Comparison of ENCODE assay signal across 16 cellular contexts in the genomic region with DNA sequence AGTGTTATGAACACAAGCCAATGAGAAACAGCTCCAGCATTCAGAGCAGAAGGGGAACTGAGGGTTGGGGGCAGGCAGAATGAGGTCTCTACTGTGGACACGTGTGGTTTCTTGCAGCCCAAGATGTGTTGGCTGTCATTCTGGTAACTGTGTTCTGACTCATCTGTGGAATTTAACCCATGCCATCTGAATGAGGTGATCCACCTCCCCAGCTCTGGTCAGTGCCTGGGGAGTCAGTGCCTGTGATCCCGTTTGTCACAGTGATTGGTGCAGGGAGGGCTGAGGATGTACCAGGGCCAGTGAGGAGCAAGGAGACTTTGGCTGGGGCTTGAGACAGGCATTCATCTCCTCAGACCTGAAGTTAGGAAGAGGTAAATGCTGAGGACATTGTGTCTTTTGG.
A peak's percentile ranks its signal among the peaks of the same experiment; 100 is the strongest.
DNase-seq lines count a peak whose midpoint lies in the region; ATAC-seq, FAIRE-seq and TF ChIP-seq lines count a peak whose summit lies in the region.
"Had no signal": no experiment of that assay in that cellular context is flagged by ENCODE, and none has a peak within 500 bp of the region (broad histone marks: within the 10 kb centered on the region; RNA-seq: fewer than 3 reads in every experiment).

No MANE protein-coding gene starts in this region.

- H3K27ac ChIP-seq in small intestine (ENCODE audit: low read depth in 1 of 2, low read length in 1 of 2) = no peak overlapping the region
- no peak overlapping the region for H3K27ac ChIP-seq in thyroid gland
- H3K27ac ChIP-seq: esophagus squamous epithelium had no signal

- no peaks in the 10 kb centered on the region for H3K27me3 Mint-ChIP-seq in activated T-helper 2 cell treated with anti-CD3 and anti-CD28 coated beads, Interferon-gamma antibody, Interleukin-2, Interleukin-4, amounts not matched to agents 10 μg/mL and 5 μg/mL and 100 μg/mL, durations not matched to agents 14 hours and 24 hours and 36 hours (ENCODE audit: low read depth)

- H3K4me3 Mint-ChIP-seq in activated T-helper 2 cell treated with anti-CD3 and anti-CD28 coated beads, Interferon-gamma antibody, Interleukin-2, Interleukin-4, amounts not matched to agents 10 μg/mL and 5 μg/mL and 100 μg/mL, durations not matched to agents 14 hours and 24 hours and 36 hours (ENCODE audit: low read depth) = no peak overlapping the region

- no peaks in the 10 kb centered on the region for H3K4me1 Mint-ChIP-seq in activated T-helper 2 cell treated with anti-CD3 and anti-CD28 coated beads, Interferon-gamma antibody, Interleukin-2, Interleukin-4, amounts not matched to agents 10 μg/mL and 5 μg/mL and 100 μg/mL, durations not matched to agents 14 hours and 24 hours and 36 hours (ENCODE audit: low read depth)

- intact Hi-C loops in activated T-helper 2 cell treated with anti-CD3 and anti-CD28 coated beads, Interferon-gamma antibody, Interleukin-2, Interleukin-4, amounts not matched to agents 10 μg/mL and 5 μg/mL and 100 μg/mL, durations not matched to agents 14 hours and 24 hours and 36 hours (cut with micrococcal nuclease) = no loop called here
- intact Hi-C loops in thyroid gland (cut with DNase I) = no loop called here

- no peaks in the 10 kb centered on the region for H3K9me3 ChIP-seq in small intestine (ENCODE audit: control insufficient read depth, low read depth)
- H3K9me3 ChIP-seq in thyroid gland = no peaks in the 10 kb centered on the region
- H3K9me3 ChIP-seq: body of pancreas, esophagus squamous epithelium had no signal

- no peak for TF ChIP-seq POLR2A in thyroid gland (IDR thresholded peaks at IDR 0.05)

- no peaks in the 10 kb centered on the region for H3K27me3 ChIP-seq in small intestine (ENCODE audit: control insufficient read depth in 2 of 2, insufficient read depth in 2 of 2, low read length in 2 of 2)
- H3K27me3 ChIP-seq in thyroid gland = no peaks in the 10 kb centered on the region
- H3K27me3 ChIP-seq: body of pancreas had no signal

- H3K36me3 ChIP-seq in small intestine (ENCODE audit: control insufficient read depth in 2 of 2, insufficient read depth in 2 of 2, low read length in 2 of 2) = no peaks in the 10 kb centered on the region
- no peaks in the 10 kb centered on the region for H3K36me3 ChIP-seq in thyroid gland
- H3K36me3 ChIP-seq: esophagus squamous epithelium had no signal

- 14 to 44% (median 21%) methylated on average over 2 of the region's 2 CpGs for WGBS in small intestine, 3 donors
- WGBS in thyroid gland, 2 donors = 63 to 70% methylated on average over 2 of the region's 2 CpGs

- no peak for ATAC-seq in HG02759 (IDR thresholded peaks at IDR 0.05; ENCODE audit: unreplicated experiment)
- ATAC-seq: body of pancreas had no signal

- no peak overlapping the region for H3K27ac Mint-ChIP-seq in activated T-helper 2 cell treated with anti-CD3 and anti-CD28 coated beads, Interferon-gamma antibody, Interleukin-2, Interleukin-4, amounts not matched to agents 10 μg/mL and 5 μg/mL and 100 μg/mL, durations not matched to agents 14 hours and 24 hours and 36 hours

- TF ChIP-seq CTCF in thyroid gland (IDR thresholded peaks at IDR 0.05) = no peak

- H3K4me1 ChIP-seq in small intestine (ENCODE audit: control insufficient read depth in 2 of 2, insufficient read depth in 1 of 2, low read depth in 1 of 2, low read length in 1 of 2) = peaks cover 0 to 2% of the 10 kb centered on the region in 2 donors
- peaks cover 0 to 6% of the 10 kb centered on the region in 2 donors for H3K4me1 ChIP-seq in thyroid gland
- H3K4me1 ChIP-seq: esophagus squamous epithelium had no signal

- DNase-seq in H4 (ENCODE audit: low spot score) (peak; percentile 59), RCC 7860 (ENCODE audit: low spot score) (peak; percentile 94), fibroblast of gingiva (ENCODE audit: low read depth) (peak; percentile 15), small intestine (peak; percentile 47), NCI-H2227 treated with DMSO at 0.1 percent for 48 hours (lab: John Stamatoyannopoulos, UW) (no peak), thyroid gland (no peak)
- DNase-seq in activated T-helper 2 cell treated with anti-CD3 and anti-CD28 coated beads, Interferon-gamma antibody, Interleukin-2, Interleukin-4, amounts not matched to agents 10 μg/mL and 5 μg/mL and 100 μg/mL, durations not matched to agents 14 hours and 24 hours and 36 hours (ENCODE audit: low spot score) = no peak
- DNase-seq: body of pancreas; esophagus squamous epithelium; H7; left colon; NCI-H1417; stimulated activated CD4-positive, alpha-beta T cell treated with anti-CD3 and anti-CD28 coated beads, Interleukin-1b, Interleukin-23, amount 100 ng/mL, for 48 hours had no signal

- H3K36me3 Mint-ChIP-seq in activated T-helper 2 cell treated with anti-CD3 and anti-CD28 coated beads, Interferon-gamma antibody, Interleukin-2, Interleukin-4, amounts not matched to agents 10 μg/mL and 5 μg/mL and 100 μg/mL, durations not matched to agents 14 hours and 24 hours and 36 hours (ENCODE audit: low read depth) = no peaks in the 10 kb centered on the region

- H3K9me3 Mint-ChIP-seq in activated T-helper 2 cell treated with anti-CD3 and anti-CD28 coated beads, Interferon-gamma antibody, Interleukin-2, Interleukin-4, amounts not matched to agents 10 μg/mL and 5 μg/mL and 100 μg/mL, durations not matched to agents 14 hours and 24 hours and 36 hours = no peaks in the 10 kb centered on the region

- H3K4me3 ChIP-seq in small intestine (ENCODE audit: low read depth in 1 of 2, low read length in 2 of 2) (no peak overlapping the region), thyroid gland (replicated peaks in 1 of 3) (no peak overlapping the region)
- H3K4me3 ChIP-seq: body of pancreas, esophagus squamous epithelium had no signal

- FAIRE-seq in RCC 7860 (lab: Jason Lieb, UNC) (peak; percentile 92), small intestine (lab: Jason Lieb, UNC) (no peak)
- FAIRE-seq: G401.6, TTC549 had no signal

Comparison
In these comparisons a context has a peak if more than half of its experiments do, and no peak if none do; other contexts are left out.
1. DNase-seq: peak in H4 (single experiment), RCC 7860 (single experiment), fibroblast of gingiva (single experiment) and small intestine (single experiment); none in activated T-helper 2 cell treated with anti-CD3 and anti-CD28 coated beads, Interferon-gamma antibody, Interleukin-2, Interleukin-4, amounts not matched to agents 10 μg/mL and 5 μg/mL and 100 μg/mL, durations not matched to agents 14 hours and 24 hours and 36 hours (single experiment), NCI-H2227 treated with DMSO at 0.1 percent for 48 hours (single experiment) and thyroid gland (0 of 2).